Comparison of ENCODE assay signal across 25 cellular contexts in genomic region chr6:163366288-163366687, GRCh38. TPM values are rescaled to one million over a fixed set of nuclear protein-coding genes. Genes with fewer than 3 reads are reported as not detected.
A peak's percentile ranks its signal among the peaks of the same experiment; 100 is the strongest.
DNase-seq lines count a peak whose midpoint lies in the region; ATAC-seq, FAIRE-seq and TF ChIP-seq lines count a peak whose summit lies in the region.
"Had no signal": no experiment of that assay in that cellular context is flagged by ENCODE, and none has a peak within 500 bp of the region (broad histone marks: within the 10 kb centered on the region; RNA-seq: fewer than 3 reads in every experiment).

No MANE protein-coding gene starts in this region.

- WGBS in neuronal stem cell (ENCODE audit: extremely low coverage in 2 of 2, insufficient read length in 2 of 2, insufficient replicate concordance in 1 of 2), 2 donors: no CpG with 5 or more reads among the region's 5 CpGs
- 45% methylated on average over 5 of the region's 5 CpGs for WGBS in HepG2 (ENCODE audit: low lambda C conversion rate)

- no peak for TF ChIP-seq CTCF in dorsolateral prefrontal cortex (IDR thresholded peaks at IDR 0.05 in 54 of 56, conservative IDR thresholded peaks at IDR 0.05 in 2 of 56; ENCODE audit: low read depth in 1 of 56, partially characterized antibody in 56 of 56)
- TF ChIP-seq CTCF in HepG2 (CRISPR knock-in tag; IDR thresholded peaks at IDR 0.05): no peak

- POLR2A ChIA-PET in HepG2 (lab: Yijun Ruan, JAX): no interaction called here

- no peak overlapping the region for H4K91ac ChIP-seq in neuronal stem cell (ENCODE audit: low read depth, low read length, poor library complexity)

- H2AK5ac ChIP-seq in neuronal stem cell (ENCODE audit: low read depth, low read length): no peak overlapping the region

- H3K4me2 ChIP-seq in neuronal stem cell (ENCODE audit: insufficient read depth, low read length, poor library complexity, severe bottlenecking) (no peak overlapping the region), HepG2 (ENCODE audit: low read depth, low read length) (no peak overlapping the region)
- H3K4me2 ChIP-seq: BLaER1 had no signal

- H3K36me3 ChIP-seq in neuronal stem cell (replicated peaks in 1 of 2; ENCODE audit: control insufficient read depth in 2 of 2, insufficient read depth in 2 of 2, low read length in 2 of 2) (no peaks in the 10 kb centered on the region), HepG2 (replicated peaks in 1 of 2; ENCODE audit: control insufficient read depth in 1 of 2, insufficient read depth in 2 of 2, low read length in 2 of 2) (no peaks in the 10 kb centered on the region)
- H3K36me3 ChIP-seq: BE2C, BLaER1 had no signal

- H3K4me3 ChIP-seq in dorsolateral prefrontal cortex (no peak overlapping the region), neuronal stem cell (ENCODE audit: low read length in 2 of 2) (no peak overlapping the region), HepG2 (replicated peaks in 1 of 3; ENCODE audit: insufficient read depth in 1 of 3, low read depth in 2 of 3, low read length in 3 of 3) (no peak overlapping the region)
- H3K4me3 ChIP-seq: BLaER1, GM12878 had no signal

- TF ChIP-seq POLR2A in HepG2 (IDR thresholded peaks at IDR 0.05; ENCODE audit: insufficient read depth in 1 of 2, low read depth in 2 of 2, low read length in 2 of 2): no peak

- in situ Hi-C loops in HepG2 (cut with HindIII; ENCODE audit: extremely low pct_ligation_motif_present, low pct_unique_long_range_greater_than_20kb): no loop called here

- no peak overlapping the region for H4K8ac ChIP-seq in neuronal stem cell (ENCODE audit: low read depth, low read length)

- BruUV-seq in HepG2 (replicated peaks; lab: Mats Ljungman, UMichigan): no TSS peak

- no peaks in the 10 kb centered on the region for H3K27me3 ChIP-seq in dorsolateral prefrontal cortex
- no peaks in the 10 kb centered on the region for H3K27me3 ChIP-seq in neuronal stem cell (ENCODE audit: control insufficient read depth in 3 of 3, insufficient read depth in 3 of 3, low read depth in 1 of 3, low read length in 3 of 3)
- peaks cover 0 to 50% of the 10 kb centered on the region in 2 experiments; a peak in 3 of 5 replicates for H3K27me3 ChIP-seq in HepG2 (ENCODE audit: control insufficient read depth in 1 of 2, insufficient read depth in 2 of 2, low read length in 2 of 2)
- H3K27me3 ChIP-seq: BE2C, BLaER1 had no signal

- CTCF ChIA-PET in HepG2 (lab: Yijun Ruan, JAX; ENCODE audit: low intra/inter-chr PET ratio, low total read pairs): no interaction called here

- no peak overlapping the region for H2BK5ac ChIP-seq in neuronal stem cell (ENCODE audit: low read length)

- no peak overlapping the region for H3K18ac ChIP-seq in neuronal stem cell (ENCODE audit: low read length)

- no peak overlapping the region for H3K23ac ChIP-seq in neuronal stem cell (ENCODE audit: low read depth, low read length, poor library complexity)

- no peak overlapping the region for H2BK15ac ChIP-seq in neuronal stem cell (ENCODE audit: low read length)

- H2AFZ ChIP-seq in neuronal stem cell (ENCODE audit: low read length) (peak overlapping the region; percentile 57), HepG2 (ENCODE audit: low read length) (no peak overlapping the region)

- no peak overlapping the region for H3K14ac ChIP-seq in neuronal stem cell (ENCODE audit: low read length)

- TF ChIP-seq EP300 in HepG2 (IDR thresholded peaks at IDR 0.05; ENCODE audit: low read depth in 2 of 2, low read length in 2 of 2) (no peak), HepG2 (CRISPR knock-in tag; IDR thresholded peaks at IDR 0.05; ENCODE audit: borderline replicate concordance) (no peak)

- DNase-seq in dorsolateral prefrontal cortex (no peak), neuronal stem cell (ENCODE audit: low spot score) (no peak), HepG2 (ENCODE audit: low spot score) (no peak), SIG-M5 treated with dmso at 0.1 percent for 504 hours (lab: John Stamatoyannopoulos, UW; ENCODE audit: unreplicated experiment) (no peak)
- DNase-seq in activated CD4-positive, alpha-beta T cell treated with anti-CD3 and anti-CD28 coated beads, Interleukin-2, amount 50 U/mL, for 4 hours: no peak
- DNase-seq: 8988T; ACHN; BE2C; C1 segment of cervical spinal cord; CD4-positive, alpha-beta memory T cell; CD4-positive, CD25-positive, alpha-beta regulatory T cell; CD8-positive, alpha-beta memory T cell; COR-L47; DMS 273 treated with DMSO at 0.1 percent for 48 hours; DMS153; DMS53; DMS79; DND-41; EL; GDM1 had no signal

- ATAC-seq in HepG2: no peak
- ATAC-seq: GM12878 had no signal

- no peaks in the 10 kb centered on the region for H3K79me1 ChIP-seq in neuronal stem cell (ENCODE audit: low read depth, low read length)

- no peaks in the 10 kb centered on the region for H3K79me2 ChIP-seq in HepG2 (ENCODE audit: insufficient read depth, low read length)

- H3K4ac ChIP-seq in neuronal stem cell (ENCODE audit: low read length): no peak overlapping the region

- no peak for TF ChIP-seq RAD21 in HepG2 (CRISPR knock-in tag; IDR thresholded peaks at IDR 0.05)

- no peaks in the 10 kb centered on the region for H4K20me1 ChIP-seq in HepG2 (ENCODE audit: insufficient read depth, low read length)
- H4K20me1 ChIP-seq: BLaER1 had no signal

- no peaks in the 10 kb centered on the region for H3K9me3 ChIP-seq in neuronal stem cell (replicated peaks in 1 of 2; ENCODE audit: control insufficient read depth in 2 of 2, insufficient read depth in 1 of 2, low read depth in 1 of 2, low read length in 2 of 2)
- H3K9me3 ChIP-seq in HepG2 (ENCODE audit: low read length): no peaks in the 10 kb centered on the region
- H3K9me3 ChIP-seq: BE2C, BLaER1 had no signal

- no peak overlapping the region for H2BK12ac ChIP-seq in neuronal stem cell (ENCODE audit: low read length)

- peaks cover 4 to 23% of the 10 kb centered on the region in 2 donors for H3K4me1 ChIP-seq in neuronal stem cell (ENCODE audit: control insufficient read depth in 2 of 2, insufficient read depth in 1 of 2, low read depth in 1 of 2, low read length in 2 of 2)
- H3K4me1 ChIP-seq in HepG2 (ENCODE audit: insufficient read depth, low read length): 0 out of 2 replicates have a peak, but pooled peaks cover 7% of the 10 kb centered on the region
- H3K4me1 ChIP-seq: BE2C had no signal

- H3K27ac ChIP-seq in dorsolateral prefrontal cortex (peak overlapping the region in 36 of 59 donors; percentile 4 to 74 (median 46)), neuronal stem cell (replicated peaks; ENCODE audit: low read length) (no peak overlapping the region), HepG2 (ENCODE audit: extremely low read length, insufficient read depth, low read length) (no peak overlapping the region)
- H3K27ac ChIP-seq: BLaER1 had no signal

- H3K9ac ChIP-seq in neuronal stem cell (ENCODE audit: low read depth, low read length, poor library complexity) (no peak overlapping the region), HepG2 (ENCODE audit: insufficient read depth, low read depth, low read length) (no peak overlapping the region)
- H3K9ac ChIP-seq: BLaER1 had no signal

- H2BK120ac ChIP-seq in neuronal stem cell (ENCODE audit: low read depth, low read length): no peak overlapping the region

- intact Hi-C loops in dorsolateral prefrontal cortex (cut with DNase I): no loop called here
- intact Hi-C loops in HepG2 (cut with micrococcal nuclease; ENCODE audit: unreplicated experiment): no loop called here

- no peak for FAIRE-seq in HepG2 (lab: Jason Lieb, UNC)
- FAIRE-seq: A204.1, GM12878, GM12892, GM18507 had no signal

TF ChIP-seq in HepG2, 621 proteins besides CTCF, POLR2A, EP300 and RAD21 (continues in another document):
- TF ChIP-seq GABPA (IDR thresholded peaks at IDR 0.05; ENCODE audit: low read depth, low read length) (no peak), GABPA (CRISPR knock-in tag; IDR thresholded peaks at IDR 0.05; ENCODE audit: low read depth) (no peak), PPARG (CRISPR knock-in tag; conservative IDR thresholded peaks at IDR 0.05) (no peak)

RNA-seq across cellular contexts. Expression of gene QKI, which starts 48.2 kb away (rescaled TPM):
- 1,000 to 10,000 TPM in 8 of 120 experiments, 100 to 1,000 TPM in 112; 292 to 1,535 (median 581) TPM for total RNA-seq in dorsolateral prefrontal cortex
- 174 TPM for polyA plus RNA-seq in neuronal stem cell (2013, experiment 1 of 2)
- 177 TPM for polyA plus RNA-seq in neuronal stem cell (2013, experiment 2 of 2)
- total RNA-seq in HepG2 (2016; rRNA removed; fragmentation: Illumina TruSeq; extraction: Trizol): 136 and 167 TPM in 2 replicates
- 33.5 and 40.4 TPM in 2 replicates for total RNA-seq in HepG2 (2016; cell fraction: cytosol; rRNA removed; fragmentation: Illumina TruSeq; extraction: Trizol; ENCODE audit: low read depth)
- total RNA-seq in HepG2 (2016; cell fraction: insoluble cytoplasmic fraction; rRNA removed; fragmentation: Illumina TruSeq; extraction: Trizol): 141 and 159 TPM in 2 replicates
- 82.9 and 85.6 TPM in 2 replicates for total RNA-seq in HepG2 (2016; cell fraction: membrane; rRNA removed; fragmentation: Illumina TruSeq; extraction: Trizol)
- total RNA-seq in HepG2 (2016; cell fraction: nucleus; rRNA removed; fragmentation: Illumina TruSeq; extraction: Trizol): 114 and 126 TPM in 2 replicates
- 117 and 137 TPM in 2 replicates for polyA plus RNA-seq in HepG2 (2011; rRNA removed)
- polyA plus RNA-seq in HepG2 (2011; cell fraction: cytosol; rRNA removed): 108 and 115 TPM in 2 replicates
- polyA plus RNA-seq in HepG2 (2011; cell fraction: nucleus; rRNA removed): 73.5 and 79.1 TPM in 2 replicates
- polyA plus RNA-seq in HepG2 (2012): 77.5 and 90.6 TPM in 2 replicates
- polyA plus RNA-seq in HepG2 (2016; cell fraction: cytosol; fragmentation: Illumina TruSeq; extraction: Trizol; ENCODE audit: low read depth): 5.6 and 6.8 TPM in 2 replicates
- 101 and 120 TPM in 2 replicates for polyA plus RNA-seq in HepG2 (2016; cell fraction: insoluble cytoplasmic fraction; fragmentation: Illumina TruSeq; extraction: Trizol; ENCODE audit: low read depth)
- polyA plus RNA-seq in HepG2 (2016; cell fraction: membrane; fragmentation: Illumina TruSeq; extraction: Trizol; ENCODE audit: low read depth): 23.6 and 26.7 TPM in 2 replicates
- polyA plus RNA-seq in HepG2 (2016; cell fraction: nucleus; fragmentation: Illumina TruSeq; extraction: Trizol; ENCODE audit: insufficient read depth, low read depth): 50.1 and 57.9 TPM in 2 replicates
- polyA minus RNA-seq in HepG2 (2011; rRNA and poly(A)+ RNA removed; ENCODE audit: low replicate concordance): 195 and 554 TPM in 2 replicates
- 175 and 185 TPM in 2 replicates for polyA minus RNA-seq in HepG2 (2011; cell fraction: cytosol; rRNA and poly(A)+ RNA removed)
- 261 and 310 TPM in 2 replicates for polyA minus RNA-seq in HepG2 (2011; cell fraction: nucleus; rRNA and poly(A)+ RNA removed)

Comparison
In these comparisons a context has a peak if more than half of its experiments do, and no peak if none do; other contexts are left out.
1. H3K27ac ChIP-seq: peak in dorsolateral prefrontal cortex (36 of 59); none in neuronal stem cell (single experiment) and HepG2 (single experiment).